In the genomic region with DNA sequence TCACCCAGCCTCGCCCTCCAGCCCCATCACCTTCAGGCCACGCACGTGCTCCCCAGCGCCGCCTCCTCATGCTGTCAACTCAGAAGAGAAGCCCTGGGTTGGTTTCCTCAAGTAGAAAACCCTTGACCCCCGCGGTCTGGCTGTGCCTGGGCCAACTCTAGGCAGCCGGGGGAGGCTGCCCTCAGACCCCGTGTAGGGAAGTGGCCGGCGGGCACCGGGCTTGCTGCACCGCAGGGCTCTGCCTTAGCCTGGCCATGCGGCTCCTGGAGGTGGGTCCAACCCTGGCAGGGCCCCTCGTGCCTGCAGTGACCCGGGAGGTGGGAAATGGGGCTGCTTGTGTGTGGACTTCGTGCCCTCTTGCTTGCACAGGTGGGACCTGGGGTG, we compare ENCODE assay signal across 12 cellular contexts.
DNase-seq lines count a peak whose midpoint lies in the region; ATAC-seq, FAIRE-seq and TF ChIP-seq lines count a peak whose summit lies in the region.
"Had no signal": no experiment of that assay in that cellular context is flagged by ENCODE, and none has a peak within 500 bp of the region (broad histone marks: within the 10 kb centered on the region; RNA-seq: fewer than 3 reads in every experiment).

No MANE protein-coding gene starts in this region.

- TF ChIP-seq EP300 in H1 (IDR thresholded peaks at IDR 0.05; ENCODE audit: borderline replicate concordance in 1 of 2, low read depth in 2 of 2, low read length in 2 of 2), result no peak

- no peak overlapping the region for H4K91ac ChIP-seq in H1 (replicated peaks; ENCODE audit: insufficient read length, low read length)

- H3K4me1 Mint-ChIP-seq in CD8-positive, alpha-beta T cell (ENCODE audit: low read depth), result peaks cover 13% of the 10 kb centered on the region

- H3K18ac ChIP-seq in H1 (ENCODE audit: extremely low read depth, low read length), result no peak overlapping the region

- no peak overlapping the region for H4K8ac ChIP-seq in H1 (ENCODE audit: extremely low read depth, insufficient read depth, low read length)

- H3K4me2 ChIP-seq in H1 (ENCODE audit: insufficient read depth in 1 of 2, low read depth in 2 of 2, low read length in 2 of 2) (peak overlapping the region; percentile 64 to 70), OCI-LY7 (ENCODE audit: low read length) (no peak overlapping the region)

- H3K56ac ChIP-seq in H1 (replicated peaks; ENCODE audit: insufficient read length, low read depth, low read length), result no peak overlapping the region

- H3K27ac Mint-ChIP-seq in CD8-positive, alpha-beta T cell, result no peak overlapping the region

- H2AK5ac ChIP-seq in H1 (ENCODE audit: low read depth, low read length), result no peak overlapping the region

- H4K20me1 ChIP-seq in H1 (replicated peaks in 1 of 2; ENCODE audit: control insufficient read depth in 1 of 2, insufficient read depth in 2 of 2, low read length in 2 of 2) (peaks cover 4 to 8% of the 10 kb centered on the region in 2 experiments), OCI-LY7 (ENCODE audit: insufficient read depth, low read length) (no peaks in the 10 kb centered on the region)

- H2AFZ ChIP-seq in H1 (ENCODE audit: low read length) (no peak overlapping the region), OCI-LY7 (ENCODE audit: low read length) (no peak overlapping the region)

- no peaks in the 10 kb centered on the region for H3K9me2 ChIP-seq in OCI-LY7 (ENCODE audit: insufficient read depth, low read length)

- CTCF ChIA-PET in CD8-positive, alpha-beta T cell (lab: Charles Lee), result no interaction called here
- CTCF ChIA-PET in H1 (lab: Charles Lee; ENCODE audit: partially characterized antibody), result interaction anchor here (1.2 to 15.1 kb wide), 4 partner anchors 15 to 284 kb away, joined by 3 to 277 read pairs (median 70); no protein-coding TSS in a partner anchor
- CTCF ChIA-PET in OCI-LY7 (lab: Charles Lee; ENCODE audit: unreplicated experiment), result no interaction called here

- H2BK120ac ChIP-seq in H1 (replicated peaks; ENCODE audit: low read depth, low read length), result no peak overlapping the region

- peaks cover 19% of the 10 kb centered on the region for H3K4me1 ChIP-seq in CD8-positive, alpha-beta T cell (ENCODE audit: insufficient read depth, low read length)
- H3K4me1 ChIP-seq in H1 (replicated peaks in 1 of 4; ENCODE audit: control insufficient read depth in 3 of 4, insufficient read depth in 4 of 4, low read length in 3 of 4) (peaks cover 7 to 33% (median 25%) of the 10 kb centered on the region in 4 experiments), OCI-LY7 (ENCODE audit: insufficient read depth, low read length, poor library complexity, severe bottlenecking) (peaks cover 9% of the 10 kb centered on the region)
- H3K4me1 ChIP-seq: foreskin keratinocyte had no signal

- intact Hi-C loops in CD8-positive, alpha-beta T cell (cut with DNase I, micrococcal nuclease), result no loop called here
- intact Hi-C loops in OCI-LY7 (cut with micrococcal nuclease; ENCODE audit: unreplicated experiment), result no loop called here

- in situ Hi-C loops in KBM-7 (cut with MboI; ENCODE audit: low pct_unique_long_range_greater_than_20kb, low sequenced_read_pairs), result no loop called here

- no peak for DNase-seq in CD8-positive, alpha-beta T cell
- DNase-seq in KBM-7 (peak; percentile 40), H1 (ENCODE audit: low read depth in 1 of 2, low spot score in 2 of 2) (no peak), retinal pigment epithelial cell (ENCODE audit: low read depth) (no peak), superior temporal gyrus (ENCODE audit: extremely low spot score) (no peak), NCI-H1105 (lab: John Stamatoyannopoulos, UW) (no peak), OCI-LY7 (ENCODE audit: low spot score) (no peak), NOMO-1 treated with dmso at 0.1 percent for 144 hours (lab: John Stamatoyannopoulos, UW; ENCODE audit: unreplicated experiment) (no peak)
- DNase-seq: activated CD8-positive, alpha-beta memory T cell treated with anti-CD3 and anti-CD28 coated beads, Interleukin-2, amount 50 U/mL, for 48 hours; foreskin keratinocyte; NCI-H2171 treated with DMSO at 0.1 percent for 48 hours; stimulated activated CD4-positive, alpha-beta T cell treated with anti-CD3 and anti-CD28 coated beads, Interleukin-2, amount 100 ng/mL, for 48 hours had no signal

- H3K9me3 ChIP-seq in CD8-positive, alpha-beta T cell (ENCODE audit: low read length), result no peaks in the 10 kb centered on the region
- no peaks in the 10 kb centered on the region for H3K9me3 ChIP-seq in H1 (ENCODE audit: insufficient read depth in 2 of 2, low read depth in 1 of 2, low read length in 1 of 2)
- no peaks in the 10 kb centered on the region for H3K9me3 ChIP-seq in OCI-LY7 (ENCODE audit: low read length)

- H3K14ac ChIP-seq in H1 (ENCODE audit: insufficient read length), result no peak overlapping the region

- peak overlapping the region; percentile 18; the same call in 1 of the 2 replicates for H2BK20ac ChIP-seq in H1 (ENCODE audit: low read length)

- H3K79me1 ChIP-seq in H1 (ENCODE audit: low read depth, low read length), result no peaks in the 10 kb centered on the region

- peak overlapping the region; percentile 60; the same call in 1 of the 2 replicates for H2BK12ac ChIP-seq in H1 (ENCODE audit: low read depth, low read length)

- H3K4ac ChIP-seq in H1 (replicated peaks; ENCODE audit: insufficient read length, low read depth, low read length), result no peak overlapping the region

- H3K23ac ChIP-seq in H1 (ENCODE audit: insufficient read length), result no peak overlapping the region

- H3K23me2 ChIP-seq in H1 (ENCODE audit: low read depth, low read length), result peaks cover 7% of the 10 kb centered on the region

- no peak overlapping the region for H2BK5ac ChIP-seq in H1 (ENCODE audit: low read depth, low read length)

- peak overlapping the region; percentile 59 for H3K4me3 Mint-ChIP-seq in CD8-positive, alpha-beta T cell

- H3K36me3 Mint-ChIP-seq in CD8-positive, alpha-beta T cell, result no peaks in the 10 kb centered on the region

- H4K5ac ChIP-seq in H1 (ENCODE audit: insufficient read length, low read depth, low read length), result no peak overlapping the region

- FAIRE-seq in H1 (lab: Jason Lieb, UNC), result no peak

- ATAC-seq in CD8-positive, alpha-beta T cell, result no peak
- ATAC-seq: foreskin keratinocyte had no signal

- POLR2A ChIA-PET in CD8-positive, alpha-beta T cell (lab: Charles Lee), result interaction anchor here (4.7 kb wide), 1 partner anchor 15 kb away, joined by 23 read pairs; no protein-coding TSS in a partner anchor
- POLR2A ChIA-PET in H1 (lab: Charles Lee; ENCODE audit: partially characterized antibody) (no interaction called here), OCI-LY7 (lab: Charles Lee) (no interaction called here)

- no peak overlapping the region for H3K9ac ChIP-seq in H1 (replicated peaks in 1 of 4; ENCODE audit: extremely low read depth in 1 of 4, low read depth in 3 of 4, low read length in 3 of 4)

- no peaks in the 10 kb centered on the region for H3K9me3 Mint-ChIP-seq in CD8-positive, alpha-beta T cell

- no peak for TF ChIP-seq CTCF in CD8-positive, alpha-beta T cell (IDR thresholded peaks at IDR 0.05)
- TF ChIP-seq CTCF in H1 (IDR thresholded peaks at IDR 0.05; ENCODE audit: control extremely low read depth in 1 of 3, insufficient read depth in 1 of 3, low read depth in 1 of 3, low read length in 3 of 3) (peak in 1 of 3 experiments; percentile 1; a peak in 1 of 4 replicates), retinal pigment epithelial cell (conservative IDR thresholded peaks at IDR 0.05; ENCODE audit: low read depth, low read length) (no peak), OCI-LY7 (conservative IDR thresholded peaks at IDR 0.05; ENCODE audit: low read length) (no peak)

- H3K79me2 ChIP-seq in H1 (ENCODE audit: control insufficient read depth in 1 of 2, insufficient read depth in 2 of 2, low read length in 2 of 2) (no peaks in the 10 kb centered on the region), OCI-LY7 (ENCODE audit: insufficient read depth, low read depth, low read length) (no peaks in the 10 kb centered on the region)

- H2BK15ac ChIP-seq in H1 (ENCODE audit: low read length), result 0 out of 2 replicates have a peak overlapping the region, but pooled peaks have one; percentile 72

- 45% methylated on average over 17 of the region's 17 CpGs; no CpG with 5 or more reads in 1 of the 2 experiments for WGBS in H1 (ENCODE audit: extremely low coverage in 1 of 2, insufficient coverage in 1 of 2, insufficient read length in 1 of 2, insufficient replicate concordance in 2 of 2, low coverage in 1 of 2, low lambda C conversion rate in 2 of 2, missing lambda C conversion rate in 1 of 2), 2 experiments

- H3K4me3 ChIP-seq in CD8-positive, alpha-beta T cell (ENCODE audit: low read depth, low read length), result no peak overlapping the region
- peak overlapping the region in 3 of 4 experiments; percentile 10 to 52 (median 11); a peak in 4 of 8 replicates for H3K4me3 ChIP-seq in H1 (ENCODE audit: extremely low read depth in 1 of 4, insufficient read depth in 2 of 4, low read depth in 3 of 4, low read length in 4 of 4)
- H3K4me3 ChIP-seq in retinal pigment epithelial cell (ENCODE audit: low read length), result peak overlapping the region; percentile 4
- no peak overlapping the region for H3K4me3 ChIP-seq in OCI-LY7 (ENCODE audit: low read depth, low read length, poor library complexity, severe bottlenecking)

- H3K27me3 Mint-ChIP-seq in CD8-positive, alpha-beta T cell (ENCODE audit: low read depth), result peaks cover 15% of the 10 kb centered on the region

- no peak for TF ChIP-seq RAD21 in H1 (IDR thresholded peaks at IDR 0.05 in 1 of 2, conservative IDR thresholded peaks at IDR 0.05 in 1 of 2; ENCODE audit: low read depth in 2 of 2, low read length in 2 of 2)

- no peaks in the 10 kb centered on the region for H3K36me3 ChIP-seq in CD8-positive, alpha-beta T cell (ENCODE audit: insufficient read depth, low read length)
- no peaks in the 10 kb centered on the region for H3K36me3 ChIP-seq in H1 (ENCODE audit: control insufficient read depth in 2 of 4, insufficient read depth in 4 of 4, low read length in 3 of 4)
- no peaks in the 10 kb centered on the region for H3K36me3 ChIP-seq in OCI-LY7 (ENCODE audit: insufficient read depth, low read length)

- no TSS peak for BruUV-seq in OCI-LY7 (replicated peaks; lab: Mats Ljungman, UMichigan)

- no peak for TF ChIP-seq POLR2A in H1 (IDR thresholded peaks at IDR 0.05; ENCODE audit: control extremely low read depth in 1 of 2, low read depth in 2 of 2, low read length in 2 of 2)

- H3K27me3 ChIP-seq in CD8-positive, alpha-beta T cell (ENCODE audit: insufficient read depth, low read length), result no peaks in the 10 kb centered on the region
- H3K27me3 ChIP-seq in H1 (replicated peaks in 1 of 4; ENCODE audit: control insufficient read depth in 3 of 4, extremely low read depth in 1 of 4, insufficient read depth in 3 of 4, low read length in 3 of 4), result peaks cover 5 to 49% (median 34%) of the 10 kb centered on the region in 4 experiments; a peak in 6 of 7 replicates

- no peak overlapping the region for H3K27ac ChIP-seq in CD8-positive, alpha-beta T cell (ENCODE audit: low read depth, low read length)
- no peak overlapping the region for H3K27ac ChIP-seq in H1 (ENCODE audit: low read depth, low read length)
- H3K27ac ChIP-seq in OCI-LY7 (ENCODE audit: low read depth, low read length, poor library complexity, severe bottlenecking), result no peak overlapping the region
- H3K27ac ChIP-seq: foreskin keratinocyte had no signal

TF ChIP-seq in H1, 55 proteins besides CTCF, POLR2A, EP300 and RAD21 (continues in another document):
- TF ChIP-seq, protein P1, sequence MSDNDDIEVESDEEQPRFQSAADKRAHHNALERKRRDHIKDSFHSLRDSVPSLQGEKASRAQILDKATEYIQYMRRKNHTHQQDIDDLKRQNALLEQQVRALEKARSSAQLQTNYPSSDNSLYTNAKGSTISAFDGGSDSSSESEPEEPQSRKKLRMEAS (IDR thresholded peaks at IDR 0.05), result peak; percentile 83

Comparison
In these comparisons a context has a peak if more than half of its experiments do, and no peak if none do; other contexts are left out.
1. H3K4me3 ChIP-seq: peak in H1 (3 of 4) and retinal pigment epithelial cell (single experiment); none in CD8-positive, alpha-beta T cell (single experiment) and OCI-LY7 (single experiment).